In the genomic region with DNA sequence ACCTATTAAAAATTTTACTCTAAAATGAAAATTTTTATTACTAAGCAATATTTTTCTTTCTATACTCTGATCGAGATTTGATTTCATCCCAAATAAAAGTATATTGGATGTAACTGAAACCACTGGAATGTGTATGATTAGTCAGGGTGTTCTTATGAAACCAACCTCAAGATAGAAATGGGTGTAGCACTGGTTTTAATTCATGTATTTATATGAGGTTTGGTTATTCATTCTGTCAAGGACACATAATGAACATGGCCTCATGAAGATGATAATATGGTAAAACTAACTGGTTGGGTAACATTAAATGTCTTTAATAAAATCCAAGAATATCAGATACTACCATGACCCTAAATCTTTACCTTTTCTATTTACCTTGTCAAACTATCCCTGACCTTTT, we compare ENCODE assay signal across 24 cellular contexts.
"Had no signal": no experiment of that assay in that cellular context is flagged by ENCODE, and none has a peak within 500 bp of the region (broad histone marks: within the 10 kb centered on the region; RNA-seq: fewer than 3 reads in every experiment).

No MANE protein-coding gene starts in this region.

- H3K4me1 ChIP-seq: left lung, prostate gland, spleen, thyroid gland, upper lobe of right lung had no signal

- H3K36me3 ChIP-seq: left lung, prostate gland, spleen, thyroid gland, upper lobe of right lung, WERI-Rb-1 had no signal

- H3K4me2 ChIP-seq: hepatocyte had no signal

- DNase-seq: activated CD4-positive, alpha-beta T cell treated with anti-CD3 and anti-CD28 coated beads, Interleukin-2, amount 10 ng/mL, durations not matched to agents 7 days and 5 days; activated CD4-positive, CD25-positive, alpha-beta regulatory T cell treated with anti-CD3 and anti-CD28 coated beads, Interleukin-2, amount 50 U/mL, for 72 hours; activated CD8-positive, alpha-beta memory T cell treated with anti-CD3 and anti-CD28 coated beads, Interleukin-2, amount 10 ng/mL, durations not matched to agents 7 days and 5 days; activated CD8-positive, alpha-beta T cell treated with anti-CD3 and anti-CD28 coated beads for 36 hours; activated effector memory CD4-positive, alpha-beta T cell treated with anti-CD3 and anti-CD28 coated beads, Interleukin-2, amount 50 U/mL, for 16 hours; activated naive CD4-positive, alpha-beta T cell treated with anti-CD3 and anti-CD28 coated beads, Interleukin-2, amount 10 ng/mL, durations not matched to agents 7 days and 5 days; activated T-cell treated with anti-CD3 and anti-CD28 coated beads for 4 hours; anterior cingulate cortex; central memory CD4-positive, alpha-beta T cell; foreskin melanocyte; immature natural killer cell; kidney glomerular epithelial cell; left lung; natural killer cell; spleen; stimulated activated CD4-positive, alpha-beta T cell treated with anti-CD3 and anti-CD28 coated beads, Interleukin-4, amount 100 ng/mL, for 4 hours; stimulated activated naive CD8-positive, alpha-beta T cell treated with anti-CD3 and anti-CD28 coated beads, Interleukin-15, Interleukin-2, amounts not matched to agents 100 U/mL and 50 U/mL, for 24 hours; thyroid gland; upper lobe of right lung; WERI-Rb-1 had no signal

- ATAC-seq: activated CD8-positive, alpha-beta memory T cell treated with anti-CD3 and anti-CD28 coated beads, Interleukin-2, amount 10 ng/mL, durations not matched to agents 7 days and 5 days; activated CD8-positive, alpha-beta T cell treated with anti-CD3 and anti-CD28 coated beads for 36 hours; left lung; natural killer cell; stimulated activated naive CD8-positive, alpha-beta T cell treated with anti-CD3 and anti-CD28 coated beads, Interleukin-15, Interleukin-2, amounts not matched to agents 100 U/mL and 50 U/mL, for 24 hours; upper lobe of right lung had no signal

- H2AFZ ChIP-seq: hepatocyte had no signal

- H3K9me3 ChIP-seq: left lung, prostate gland, spleen, thyroid gland, upper lobe of right lung had no signal

- H3K27me3 ChIP-seq: hepatocyte, left lung, spleen, thyroid gland, upper lobe of right lung had no signal

- H3K79me2 ChIP-seq: hepatocyte had no signal

- H3K27ac ChIP-seq: coronary artery, hepatocyte, left lung, prostate gland, spleen, thyroid gland, upper lobe of right lung, WERI-Rb-1 had no signal

- H3K4me3 ChIP-seq: coronary artery, hepatocyte, left lung, lung, prostate gland, spleen, thyroid gland, upper lobe of right lung had no signal
